Comparison of ENCODE assay signal across 9 cellular contexts in the genomic region with DNA sequence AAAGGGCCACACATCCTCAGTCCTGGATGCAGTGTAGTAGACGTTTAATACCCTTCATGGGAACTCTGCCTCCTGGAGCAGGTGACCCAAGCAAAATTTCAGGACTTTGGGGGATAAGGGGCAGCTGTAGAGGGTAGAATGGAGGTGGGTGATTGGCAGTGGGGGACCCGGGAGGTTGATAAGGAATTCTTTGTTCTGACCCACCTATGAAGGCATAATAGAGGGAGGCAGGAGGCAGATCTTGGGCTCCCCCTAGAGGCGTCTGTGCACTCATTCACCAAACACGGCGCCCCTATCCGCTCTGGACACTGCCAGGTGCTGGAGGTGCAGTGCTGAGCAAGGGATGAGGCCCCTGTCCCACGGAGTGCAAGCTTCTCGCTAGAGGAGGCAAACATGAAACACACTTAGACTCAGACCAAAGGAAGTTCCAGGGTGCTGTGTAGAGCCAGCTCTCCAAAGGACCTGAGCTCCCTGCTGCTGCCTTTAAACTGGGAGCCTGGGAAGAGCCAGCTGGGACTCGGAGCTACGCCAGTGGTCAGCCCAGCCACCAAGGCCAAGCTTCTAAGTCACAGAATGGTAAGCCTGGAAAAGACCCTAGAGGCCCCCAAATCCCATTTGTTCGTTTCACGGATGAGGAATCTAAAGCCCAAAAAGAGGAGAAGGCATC. TPM values are rescaled to one million over a fixed set of nuclear protein-coding genes. Genes with fewer than 3 reads are reported as not detected.
DNase-seq lines count a peak whose midpoint lies in the region; ATAC-seq and TF ChIP-seq lines count a peak whose summit lies in the region.
"Had no signal": no experiment of that assay in that cellular context is flagged by ENCODE, and none has a peak within 500 bp of the region (broad histone marks: within the 10 kb centered on the region; RNA-seq: fewer than 3 reads in every experiment).

No MANE protein-coding gene starts in this region.

- H3K9me3 ChIP-seq in lung (ENCODE audit: control insufficient read depth in 2 of 2, insufficient read depth in 1 of 2, low read length in 1 of 2), result no peaks in the 10 kb centered on the region

- WGBS in lung, 2 donors, result 41 to 50% methylated on average over 12 of the region's 12 CpGs

- H3K4me1 ChIP-seq in lung (ENCODE audit: control insufficient read depth in 2 of 2, insufficient read depth in 2 of 2, low read length in 2 of 2), result no peaks in the 10 kb centered on the region

- TF ChIP-seq CTCF in choroid plexus epithelial cell (conservative IDR thresholded peaks at IDR 0.05; ENCODE audit: low read depth, low read length), result peak; percentile 86
- TF ChIP-seq CTCF in lung (IDR thresholded peaks at IDR 0.05; ENCODE audit: control extremely low read depth, extremely low read depth), result peak; percentile 65

- peak; percentile 87 for ATAC-seq in GM18511 (IDR thresholded peaks at IDR 0.05; ENCODE audit: unreplicated experiment)
- peak; percentile 82 for ATAC-seq in HG03039 (IDR thresholded peaks at IDR 0.05; ENCODE audit: unreplicated experiment)
- ATAC-seq in lung (ENCODE audit: insufficient read depth, low FRiP score), result peak; percentile 80

- no peaks in the 10 kb centered on the region for H3K36me3 ChIP-seq in lung (ENCODE audit: control insufficient read depth in 2 of 2, insufficient read depth in 2 of 2, low read length in 2 of 2)

- H3K4me3 ChIP-seq in choroid plexus epithelial cell (ENCODE audit: low read depth, low read length), result no peak overlapping the region
- H3K4me3 ChIP-seq in lung, result no peak overlapping the region

- DNase-seq in AG08395 (ENCODE audit: low spot score) (peak; percentile 73), NCI-H2227 treated with DMSO at 0.1 percent for 48 hours (lab: John Stamatoyannopoulos, UW) (peak; percentile 16), choroid plexus epithelial cell (ENCODE audit: low read depth) (peak; percentile 73), lung (ENCODE audit: low spot score) (peak; percentile 62)
- DNase-seq in activated CD4-positive, alpha-beta T cell treated with anti-CD3 and anti-CD28 coated beads for 24 hours (ENCODE audit: low read depth in 2 of 2), result peak; percentile 54 to 59
- DNase-seq in stimulated activated CD8-positive, alpha-beta memory T cell treated with anti-CD3 and anti-CD28 coated beads, Interleukin-4, amount 100 ng/mL, for 1 hour (ENCODE audit: low read depth in 2 of 2, low spot score in 1 of 2), result peak; percentile 28 to 40

- no peak overlapping the region for H3K27ac ChIP-seq in lung (ENCODE audit: low read depth in 1 of 2, low read length in 1 of 2)

- H3K27me3 ChIP-seq in lung (ENCODE audit: control insufficient read depth, insufficient read depth), result no peaks in the 10 kb centered on the region

RNA-seq across cellular contexts. Expression of gene IL17B, which starts 7.7 kb away (rescaled TPM):
- total RNA-seq in lung, result 1 to 10 TPM in 1 of 2 donors, under 1 TPM in 1; 0.34 to 1.3 TPM
- polyA plus RNA-seq in lung, result under 1 TPM; 0.26 to 0.44 TPM
- total RNA-seq: temporal lobe had no signal

RNA-seq across cellular contexts. Expression of gene PCYOX1L, which starts 13.6 kb away (rescaled TPM):
- total RNA-seq in lung, result 1 to 10 TPM; 7.9 to 9.3 TPM
- 1 to 10 TPM; 4.8 to 6.8 TPM for polyA plus RNA-seq in lung

RNA-seq across cellular contexts. Expression of gene GRPEL2, which starts 26.1 kb away (rescaled TPM):
- total RNA-seq in lung, result 10 to 100 TPM; 19.2 to 20.2 TPM
- 10 to 100 TPM in 1 of 2 donors, 1 to 10 TPM in 1; 6.6 to 12.7 TPM for polyA plus RNA-seq in lung

Comparison
In these comparisons a context has a peak if more than half of its experiments do, and no peak if none do; other contexts are left out.
1. DNase-seq: peak in every context shown above with its lines; median percentile 73 in AG08395; 73 in choroid plexus epithelial cell; 62 in lung; 56 in activated CD4-positive, alpha-beta T cell treated with anti-CD3 and anti-CD28 coated beads for 24 hours; 34 in stimulated activated CD8-positive, alpha-beta memory T cell treated with anti-CD3 and anti-CD28 coated beads, Interleukin-4, amount 100 ng/mL, for 1 hour; 16 in NCI-H2227 treated with DMSO at 0.1 percent for 48 hours.